In the genomic region with DNA sequence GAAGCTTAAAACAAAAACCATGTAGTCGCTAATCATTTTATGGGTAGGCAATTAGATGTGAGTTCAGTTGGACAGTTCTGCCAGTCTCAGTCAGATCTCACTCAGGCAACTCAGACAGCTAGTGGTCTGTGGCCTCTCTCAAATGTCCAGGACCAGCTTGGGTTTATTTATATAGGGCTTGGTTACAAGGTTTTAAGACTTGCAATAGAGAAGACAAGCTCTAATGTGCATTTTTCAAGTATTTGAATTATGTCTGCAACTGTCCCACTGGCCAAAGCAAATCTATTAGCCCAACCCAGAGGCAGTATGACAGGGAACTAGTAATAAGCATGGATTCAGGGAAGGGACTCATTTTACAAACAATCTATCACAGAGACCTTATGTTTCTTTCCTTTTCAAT, we compare ENCODE assay signal across 39 cellular contexts.
"Had no signal": no experiment of that assay in that cellular context is flagged by ENCODE, and none has a peak within 500 bp of the region (broad histone marks: within the 10 kb centered on the region; RNA-seq: fewer than 3 reads in every experiment).

No MANE protein-coding gene starts in this region.

- H3K27ac ChIP-seq: brain microvascular endothelial cell, Peyer's patch, WERI-Rb-1 had no signal

- DNase-seq: activated CD4-positive, alpha-beta T cell treated with anti-CD3 and anti-CD28 coated beads for 1 hour; activated CD4-positive, alpha-beta T cell treated with anti-CD3 and anti-CD28 coated beads for 48 hours; activated CD4-positive, alpha-beta T cell treated with anti-CD3 and anti-CD28 coated beads, Interleukin-2, amount 50 U/mL, for 4 hours; activated CD4-positive, CD25-positive, alpha-beta regulatory T cell; activated CD8-positive, alpha-beta T cell treated with anti-CD3 and anti-CD28 coated beads for 36 hours; activated effector memory CD4-positive, alpha-beta T cell treated with anti-CD3 and anti-CD28 coated beads, Interleukin-2, amount 50 U/mL, for 16 hours; activated naive CD4-positive, alpha-beta T cell; activated naive CD4-positive, alpha-beta T cell treated with anti-CD3 and anti-CD28 coated beads, Interleukin-2, amount 50 U/mL, for 16 hours; activated naive CD8-positive, alpha-beta T cell treated with anti-CD3 and anti-CD28 coated beads for 36 hours; activated T-cell treated with anti-CD3 and anti-CD28 coated beads, Interleukin-2, amount 50 U/mL, for 1 hour; activated T-cell treated with anti-CD3 and anti-CD28 coated beads, Interleukin-2, amount 50 U/mL, for 72 hours; amniotic stem cell; aorta; brain microvascular endothelial cell; central memory CD4-positive, alpha-beta T cell; Karpas-422; KBM-7; MG63; NCI-H1048; NCI-H1105 treated with DMSO at 0.1 percent for 48 hours; NCI-H1436; NCI-H1694; NCI-H1930; NCI-H2081 treated with DMSO at 0.1 percent for 48 hours; NCI-H2171 treated with DMSO at 0.1 percent for 48 hours; NCI-H2227 treated with DMSO at 0.1 percent for 48 hours; NCI-H446; NCI-H510A treated with DMSO at 0.1 percent for 48 hours; NCI-H69; NCI-H82; NK-92 treated with Interleukin-12 subunit alpha and Interleukin-12 subunit beta, amount 100 ng/mL, for 24 hours; PC-3; Peyer's patch; RPMI8226; SIG-M5; T1000; WERI-Rb-1 had no signal

- H3K27me3 Mint-ChIP-seq: activated CD8-positive, alpha-beta T cell treated with anti-CD3 and anti-CD28 coated beads for 36 hours; activated naive CD8-positive, alpha-beta T cell treated with anti-CD3 and anti-CD28 coated beads for 36 hours; activated T-helper 17 cell treated with anti-CD3 and anti-CD28 coated beads, Interleukin-2, amount 50 U/mL, for 72 hours; IgD-negative memory B cell had no signal

- ATAC-seq: activated CD8-positive, alpha-beta T cell treated with anti-CD3 and anti-CD28 coated beads for 36 hours; activated T-cell treated with anti-CD3 and anti-CD28 coated beads, Interleukin-2, amount 50 U/mL, for 72 hours; activated T-helper 17 cell treated with anti-CD3 and anti-CD28 coated beads, Interleukin-2, amount 50 U/mL, for 72 hours; PC-3 had no signal

- H3K9me3 ChIP-seq: MG63, Peyer's patch had no signal

- H3K4me3 Mint-ChIP-seq: activated CD8-positive, alpha-beta T cell treated with anti-CD3 and anti-CD28 coated beads for 36 hours; activated naive CD8-positive, alpha-beta T cell treated with anti-CD3 and anti-CD28 coated beads for 36 hours; activated T-cell treated with anti-CD3 and anti-CD28 coated beads, Interleukin-2, amount 50 U/mL, for 72 hours; activated T-helper 17 cell treated with anti-CD3 and anti-CD28 coated beads, Interleukin-2, amount 50 U/mL, for 72 hours; IgD-negative memory B cell had no signal

- H3K9me3 Mint-ChIP-seq: activated CD8-positive, alpha-beta T cell treated with anti-CD3 and anti-CD28 coated beads for 36 hours; activated naive CD8-positive, alpha-beta T cell treated with anti-CD3 and anti-CD28 coated beads for 36 hours; activated T-cell treated with anti-CD3 and anti-CD28 coated beads, Interleukin-2, amount 50 U/mL, for 72 hours; activated T-helper 17 cell treated with anti-CD3 and anti-CD28 coated beads, Interleukin-2, amount 50 U/mL, for 72 hours; IgD-negative memory B cell had no signal

- H3K36me3 ChIP-seq: brain microvascular endothelial cell, Peyer's patch, WERI-Rb-1 had no signal

- H3K4me3 ChIP-seq: MG63, Peyer's patch had no signal

- H3K27ac Mint-ChIP-seq: activated CD8-positive, alpha-beta T cell treated with anti-CD3 and anti-CD28 coated beads for 36 hours; activated naive CD8-positive, alpha-beta T cell treated with anti-CD3 and anti-CD28 coated beads for 36 hours; activated T-cell treated with anti-CD3 and anti-CD28 coated beads, Interleukin-2, amount 50 U/mL, for 72 hours; activated T-helper 17 cell treated with anti-CD3 and anti-CD28 coated beads, Interleukin-2, amount 50 U/mL, for 72 hours had no signal

- H3K4me1 ChIP-seq: Peyer's patch had no signal

- H3K4me1 Mint-ChIP-seq: activated naive CD8-positive, alpha-beta T cell treated with anti-CD3 and anti-CD28 coated beads for 36 hours; activated T-helper 17 cell treated with anti-CD3 and anti-CD28 coated beads, Interleukin-2, amount 50 U/mL, for 72 hours; IgD-negative memory B cell had no signal

- H3K27me3 ChIP-seq: brain microvascular endothelial cell, MG63, Peyer's patch had no signal
